In the genomic region with DNA sequence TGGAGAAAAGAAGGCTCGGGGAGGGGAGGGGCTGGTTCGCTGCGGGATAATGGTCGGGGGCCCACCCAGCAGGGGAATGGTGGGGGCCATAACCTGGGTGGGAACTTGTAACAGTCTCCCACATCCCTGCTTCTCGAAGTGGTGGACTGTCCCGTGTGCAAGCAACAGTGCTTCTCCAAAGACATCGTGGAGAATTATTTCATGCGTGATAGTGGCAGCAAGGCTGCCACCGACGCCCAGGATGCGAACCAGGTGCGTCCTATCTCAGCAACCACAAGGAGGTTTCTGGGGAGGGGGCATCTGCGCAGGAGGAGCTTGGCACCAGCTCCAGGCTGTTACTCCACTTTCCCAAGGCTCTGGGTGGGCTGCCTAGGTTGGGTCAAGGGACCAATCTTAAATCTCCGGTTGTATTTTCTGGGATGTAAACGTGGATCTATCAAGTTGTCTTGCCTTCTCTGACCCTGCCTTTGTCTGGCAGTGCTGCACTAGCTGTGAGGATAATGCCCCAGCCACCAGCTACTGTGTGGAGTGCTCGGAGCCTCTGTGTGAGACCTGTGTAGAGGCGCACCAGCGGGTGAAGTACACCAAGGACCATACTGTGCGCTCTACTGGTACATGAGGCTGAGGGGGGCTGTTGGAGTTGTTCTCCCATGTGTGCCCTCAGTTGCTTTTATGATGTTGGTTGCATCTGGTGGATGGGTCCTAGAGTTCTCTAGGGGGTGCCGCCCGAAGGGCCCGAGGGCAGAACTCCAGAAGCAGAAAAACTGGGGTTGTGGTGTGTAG, we compare ENCODE assay signal across 8 cellular contexts.
DNase-seq lines count a peak whose midpoint lies in the region; ATAC-seq and TF ChIP-seq lines count a peak whose summit lies in the region.

No MANE protein-coding gene starts in this region.

- ATAC-seq in GM21619 (IDR thresholded peaks at IDR 0.05; ENCODE audit: unreplicated experiment): no peak

- no peaks in the 10 kb centered on the region for H3K9me3 Mint-ChIP-seq in nephron

- H3K4me2 ChIP-seq in BLaER1: peak overlapping the region; percentile 99

- peaks cover 40% of the 10 kb centered on the region for H3K36me3 Mint-ChIP-seq in nephron (ENCODE audit: low read depth)

- H4K20me1 ChIP-seq in BLaER1: peaks cover 62% of the 10 kb centered on the region

- TF ChIP-seq CTCF in nephron (IDR thresholded peaks at IDR 0.05; ENCODE audit: unreplicated experiment in 3 of 3): no peak

- H3K4me1 Mint-ChIP-seq in nephron: peaks cover 27% of the 10 kb centered on the region

- H3K27ac Mint-ChIP-seq in nephron: peak overlapping the region; percentile 70 to 93 (median 92)

- H3K9ac ChIP-seq in BLaER1 (peak overlapping the region; percentile 99), NT2/D1 (ENCODE audit: insufficient read length, low read depth) (peak overlapping the region; percentile 80)

- peak overlapping the region; percentile 97 to 99 (median 97) for H3K4me3 Mint-ChIP-seq in nephron

- peaks cover 49% of the 10 kb centered on the region for H3K4me1 ChIP-seq in BLaER1
- H3K4me1 ChIP-seq in NT2/D1 (ENCODE audit: insufficient read depth, insufficient read length): peaks cover 2% of the 10 kb centered on the region
- peaks cover 24% of the 10 kb centered on the region for H3K4me1 ChIP-seq in effector memory CD4-positive, alpha-beta T cell (ENCODE audit: control insufficient read depth, insufficient read depth, low read length, poor library complexity, severe bottlenecking)

- H3K27me3 Mint-ChIP-seq in nephron (ENCODE audit: low read depth): peaks cover 11% of the 10 kb centered on the region

- peak overlapping the region; percentile 100 for H3K4me3 ChIP-seq in BLaER1
- H3K4me3 ChIP-seq in NT2/D1 (ENCODE audit: insufficient read length, low read depth): peak overlapping the region; percentile 68
- peak overlapping the region; percentile 66 for H3K4me3 ChIP-seq in effector memory CD4-positive, alpha-beta T cell (ENCODE audit: insufficient read depth, low read depth, low read length, poor library complexity, severe bottlenecking)

- H3K27me3 ChIP-seq in BLaER1 (no peaks in the 10 kb centered on the region), NT2/D1 (ENCODE audit: insufficient read depth, insufficient read length) (peaks cover 14% of the 10 kb centered on the region)
- no peaks in the 10 kb centered on the region for H3K27me3 ChIP-seq in effector memory CD4-positive, alpha-beta T cell (replicated peaks; ENCODE audit: control insufficient read depth, insufficient read depth, low read length, poor library complexity, severe bottlenecking)

- DNase-seq in NT2/D1 (ENCODE audit: low read depth, low spot score) (no peak), NCI-H524 (lab: John Stamatoyannopoulos, UW) (no peak), NOMO-1 treated with DMSO at 0.1 percent for 48 hours (lab: John Stamatoyannopoulos, UW; ENCODE audit: unreplicated experiment) (no peak)
- no peak for DNase-seq in effector memory CD4-positive, alpha-beta T cell
- no peak for DNase-seq in activated CD4-positive, CD25-positive, alpha-beta regulatory T cell (lab: John Stamatoyannopoulos, UW)

- H3K36me3 ChIP-seq in BLaER1 (peaks cover 52% of the 10 kb centered on the region), NT2/D1 (ENCODE audit: insufficient read depth, insufficient read length, low read length) (peaks cover 53% of the 10 kb centered on the region)
- peaks cover 35% of the 10 kb centered on the region for H3K36me3 ChIP-seq in effector memory CD4-positive, alpha-beta T cell (ENCODE audit: control insufficient read depth, insufficient read depth, low read length)

- H3K9me3 ChIP-seq in BLaER1: no peaks in the 10 kb centered on the region
- no peaks in the 10 kb centered on the region for H3K9me3 ChIP-seq in NT2/D1 (ENCODE audit: insufficient read depth, low read length)
- H3K9me3 ChIP-seq in effector memory CD4-positive, alpha-beta T cell (ENCODE audit: control insufficient read depth, low read length): no peaks in the 10 kb centered on the region

- H3K27ac ChIP-seq in BLaER1: peak overlapping the region; percentile 98
- peak overlapping the region; percentile 65 for H3K27ac ChIP-seq in effector memory CD4-positive, alpha-beta T cell (ENCODE audit: insufficient read depth, low read length, poor library complexity, severe bottlenecking)
